37 cellular contexts compared by ENCODE assay signal in the genomic region with DNA sequence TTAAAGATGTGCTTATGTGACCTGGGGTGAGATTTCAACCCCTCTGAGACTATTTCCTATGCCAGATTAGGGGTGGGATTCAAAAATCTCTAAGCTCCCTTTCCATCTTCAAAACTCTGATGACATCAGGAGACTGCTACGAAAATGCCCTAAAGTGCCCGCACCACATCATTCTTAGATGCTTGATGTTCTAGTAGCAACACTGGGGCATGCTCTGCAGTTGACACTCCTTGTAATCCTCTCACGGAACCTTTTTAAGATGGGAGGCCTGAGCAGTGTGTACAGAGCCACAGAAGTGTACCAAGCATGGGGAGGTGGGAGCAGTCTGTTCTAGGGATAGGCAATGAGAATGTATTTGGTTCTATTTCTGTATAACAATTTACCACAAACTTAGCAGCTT.
"Had no signal": no experiment of that assay in that cellular context is flagged by ENCODE, and none has a peak within 500 bp of the region (broad histone marks: within the 10 kb centered on the region; RNA-seq: fewer than 3 reads in every experiment).

No MANE protein-coding gene starts in this region.

- H3K4me3 ChIP-seq: body of pancreas, breast epithelium, MG63, PC-9 had no signal

- H3K9me3 Mint-ChIP-seq: activated B cell treated with CpG ODN at 0.5 μM for 24 hours; activated CD4-positive, alpha-beta memory T cell treated with anti-CD3 and anti-CD28 coated beads, Interleukin-2, amount 10 ng/mL, durations not matched to agents 7 days and 5 days; activated naive CD4-positive, alpha-beta T cell treated with anti-CD3 and anti-CD28 coated beads, Interleukin-2, amount 50 U/mL, for 24 hours; activated naive CD8-positive, alpha-beta T cell treated with anti-CD3 and anti-CD28 coated beads, Interleukin-2, amount 10 ng/mL, durations not matched to agents 7 days and 5 days; activated T-cell treated with anti-CD3 and anti-CD28 coated beads, Interleukin-2, amount 50 U/mL, for 72 hours; activated T-helper 17 cell treated with anti-CD3 and anti-CD28 coated beads, Interleukin-2, amount 50 U/mL, for 72 hours; T-cell had no signal

- H3K4me3 Mint-ChIP-seq: activated B cell treated with CpG ODN at 0.5 μM for 24 hours; activated CD4-positive, alpha-beta memory T cell treated with anti-CD3 and anti-CD28 coated beads, Interleukin-2, amount 10 ng/mL, durations not matched to agents 7 days and 5 days; activated naive CD4-positive, alpha-beta T cell treated with anti-CD3 and anti-CD28 coated beads, Interleukin-2, amount 50 U/mL, for 24 hours; activated naive CD8-positive, alpha-beta T cell treated with anti-CD3 and anti-CD28 coated beads, Interleukin-2, amount 10 ng/mL, durations not matched to agents 7 days and 5 days; activated T-cell treated with anti-CD3 and anti-CD28 coated beads, Interleukin-2, amount 50 U/mL, for 72 hours; activated T-helper 17 cell treated with anti-CD3 and anti-CD28 coated beads, Interleukin-2, amount 50 U/mL, for 72 hours; T-cell had no signal

- H3K36me3 ChIP-seq: breast epithelium, MG63 had no signal

- H3K27me3 ChIP-seq: body of pancreas, breast epithelium, MG63 had no signal

- H3K27me3 Mint-ChIP-seq: activated naive CD4-positive, alpha-beta T cell treated with anti-CD3 and anti-CD28 coated beads, Interleukin-2, amount 50 U/mL, for 24 hours; activated T-helper 17 cell treated with anti-CD3 and anti-CD28 coated beads, Interleukin-2, amount 50 U/mL, for 72 hours; T-cell had no signal

- H3K27ac ChIP-seq: body of pancreas, breast epithelium, PC-9, RWPE1, VCaP had no signal

- DNase-seq: activated B cell treated with CpG ODN at 0.5 μM for 24 hours; activated CD4-positive, alpha-beta memory T cell treated with anti-CD3 and anti-CD28 coated beads, Interleukin-2, amount 10 ng/mL, durations not matched to agents 7 days and 5 days; activated CD4-positive, alpha-beta T cell treated with anti-CD3 and anti-CD28 coated beads for 4 hours; activated CD4-positive, alpha-beta T cell treated with anti-CD3 and anti-CD28 coated beads, Interleukin-2, amount 50 U/mL, for 1 hour; activated CD4-positive, CD25-positive, alpha-beta regulatory T cell treated with anti-CD3 and anti-CD28 coated beads, Interleukin-2, amount 50 U/mL, for 72 hours; activated effector memory CD4-positive, alpha-beta T cell treated with anti-CD3 and anti-CD28 coated beads, Interleukin-2, amount 50 U/mL, for 16 hours; activated naive CD4-positive, alpha-beta T cell treated with Interleukin-2 at 50 U/mL for 16 hours; activated naive CD8-positive, alpha-beta T cell treated with anti-CD3 and anti-CD28 coated beads, Interleukin-2, amount 10 ng/mL, durations not matched to agents 7 days and 5 days; activated T-cell treated with anti-CD3 and anti-CD28 coated beads, Interleukin-2, amount 50 U/mL, for 1 hour; activated T-cell treated with anti-CD3 and anti-CD28 coated beads, Interleukin-2, amount 50 U/mL, for 72 hours; amygdala; Kasumi-1; KG1; MG63; NCI-H1092; NCI-H1436 treated with DMSO at 0.1 percent for 48 hours; NCI-H187; NCI-H2029 treated with DMSO at 0.1 percent for 48 hours; NCI-H2107; NCI-H2171; NCI-H510A; NCI-H526; NCI-H748 treated with DMSO at 0.1 percent for 48 hours; NK-92 treated with Interleukin-12 subunit alpha and Interleukin-12 subunit beta, amount 100 ng/mL, for 24 hours; PC-9; SIG-M5; T-cell; T-helper 2 cell; T-helper 9 cell had no signal

- H3K36me3 Mint-ChIP-seq: activated naive CD4-positive, alpha-beta T cell treated with anti-CD3 and anti-CD28 coated beads, Interleukin-2, amount 50 U/mL, for 24 hours; activated naive CD8-positive, alpha-beta T cell treated with anti-CD3 and anti-CD28 coated beads, Interleukin-2, amount 10 ng/mL, durations not matched to agents 7 days and 5 days; T-cell had no signal

- H3K27ac Mint-ChIP-seq: activated B cell treated with CpG ODN at 0.5 μM for 24 hours; activated CD4-positive, alpha-beta memory T cell treated with anti-CD3 and anti-CD28 coated beads, Interleukin-2, amount 10 ng/mL, durations not matched to agents 7 days and 5 days; activated naive CD4-positive, alpha-beta T cell treated with anti-CD3 and anti-CD28 coated beads, Interleukin-2, amount 50 U/mL, for 24 hours; activated naive CD8-positive, alpha-beta T cell treated with anti-CD3 and anti-CD28 coated beads, Interleukin-2, amount 10 ng/mL, durations not matched to agents 7 days and 5 days; activated T-cell treated with anti-CD3 and anti-CD28 coated beads, Interleukin-2, amount 50 U/mL, for 72 hours; activated T-helper 17 cell treated with anti-CD3 and anti-CD28 coated beads, Interleukin-2, amount 50 U/mL, for 72 hours; T-cell had no signal

- H3K9me3 ChIP-seq: body of pancreas, breast epithelium, MG63 had no signal

- ATAC-seq: activated T-cell treated with anti-CD3 and anti-CD28 coated beads, Interleukin-2, amount 50 U/mL, for 72 hours; activated T-helper 17 cell treated with anti-CD3 and anti-CD28 coated beads, Interleukin-2, amount 50 U/mL, for 72 hours; body of pancreas; Right ventricle myocardium inferior; SK-N-SH treated with all-trans-retinoic acid at 6 μM for 48 hours; T-cell had no signal
